Comparison of ENCODE assay signal across 20 cellular contexts in the genomic region with DNA sequence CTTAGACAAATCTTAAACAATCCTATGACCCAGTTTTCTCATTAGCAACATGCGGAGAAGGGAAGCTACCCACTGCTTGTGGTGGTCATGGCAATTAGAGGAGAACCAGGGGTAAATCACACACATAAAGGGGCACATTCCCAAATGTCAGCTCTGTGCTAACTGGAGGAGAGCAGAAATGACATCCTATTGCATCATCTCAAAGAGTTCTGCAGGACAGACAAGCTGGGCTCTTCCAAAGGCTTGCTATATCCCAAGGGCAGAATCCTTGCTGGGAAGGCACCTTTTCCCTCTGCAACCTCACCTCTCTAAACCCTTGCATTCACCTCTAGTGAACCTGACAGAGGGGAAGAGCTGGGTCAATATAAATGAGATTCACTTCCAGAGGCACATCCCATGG. TPM values are rescaled to one million over a fixed set of nuclear protein-coding genes. Genes with fewer than 3 reads are reported as not detected.
"Had no signal": no experiment of that assay in that cellular context is flagged by ENCODE, and none has a peak within 500 bp of the region (broad histone marks: within the 10 kb centered on the region; RNA-seq: fewer than 3 reads in every experiment).

No MANE protein-coding gene starts in this region.

- H3K4me3 ChIP-seq: left ventricle myocardium inferior, lower lobe of right lung, psoas muscle, sigmoid colon, skin epidermis, testis, tibial nerve had no signal

- DNase-seq: effector memory CD4-positive, alpha-beta T cell; foreskin keratinocyte; kidney; left cardiac atrium; left ventricle myocardium inferior; lower lobe of right lung; midbrain; occipital lobe; psoas muscle; retina; sigmoid colon; stimulated activated CD4-positive, alpha-beta T cell treated with anti-CD3 and anti-CD28 coated beads, Interleukin-2, amount 100 ng/mL, for 24 hours; stimulated activated CD4-positive, alpha-beta T cell treated with anti-CD3 and anti-CD28 coated beads, Interleukin-4, amount 100 ng/mL, for 4 hours; stimulated activated naive B cell treated with anti-CD40 and anti-IgM and Interleukin-4, amounts not matched to agents 10 μg/mL and 1 μg/mL and 100 μg/mL, for 72 hours; stimulated activated naive CD8-positive, alpha-beta T cell treated with anti-CD3 and anti-CD28 coated beads, Interleukin-15, amount 100 ng/mL, for 72 hours; testis had no signal

- H3K4me1 ChIP-seq: foreskin keratinocyte, psoas muscle, testis had no signal

- H3K36me3 ChIP-seq: left ventricle myocardium inferior, lower lobe of right lung, sigmoid colon, tibial nerve had no signal

- H3K9me3 ChIP-seq: left ventricle myocardium inferior, lower lobe of right lung, psoas muscle, sigmoid colon, testis, tibial nerve had no signal

- H3K27ac ChIP-seq: foreskin keratinocyte, left ventricle myocardium inferior, lower lobe of right lung, psoas muscle, sigmoid colon, skin epidermis, testis, tibial nerve had no signal

- ATAC-seq: esophagus mucosa; foreskin keratinocyte; left cardiac atrium; lower lobe of right lung; natural killer cell treated with Interleukin-12 subunit alpha and Interleukin-12 subunit beta and Interleukin-15 and Interleukin-18, amount 100 ng/mL, for 72 hours; psoas muscle; stimulated activated naive B cell treated with anti-CD40 and anti-IgM and Interleukin-4, amounts not matched to agents 10 μg/mL and 1 μg/mL and 100 μg/mL, for 72 hours; stimulated activated naive CD8-positive, alpha-beta T cell treated with anti-CD3 and anti-CD28 coated beads, Interleukin-15, amount 100 ng/mL, for 72 hours had no signal

- H3K27me3 ChIP-seq: sigmoid colon, testis, tibial nerve had no signal

RNA-seq across cellular contexts. Expression of a gene that starts 17.0 kb away (rescaled TPM):
- total RNA-seq: natural killer cell treated with Interleukin-12 subunit alpha and Interleukin-12 subunit beta and Interleukin-15 and Interleukin-18, amount 100 ng/mL, for 72 hours had no signal
